ENCODE assay signal across 23 cellular contexts in genomic region chr18:2510416-2510815, GRCh38.
"Had no signal": no experiment of that assay in that cellular context is flagged by ENCODE, and none has a peak within 500 bp of the region (broad histone marks: within the 10 kb centered on the region; RNA-seq: fewer than 3 reads in every experiment).

No MANE protein-coding gene starts in this region.

- DNase-seq: activated CD4-positive, alpha-beta memory T cell treated with anti-CD3 and anti-CD28 coated beads, Interleukin-2, amount 10 ng/mL, durations not matched to agents 7 days and 5 days; activated CD4-positive, alpha-beta T cell treated with anti-CD3 and anti-CD28 coated beads for 1 hour; activated CD4-positive, alpha-beta T cell treated with anti-CD3 and anti-CD28 coated beads for 4 hours; activated CD4-positive, alpha-beta T cell treated with anti-CD3 and anti-CD28 coated beads, Interleukin-2, amount 10 ng/mL, durations not matched to agents 7 days and 5 days; activated CD4-positive, alpha-beta T cell treated with anti-CD3 and anti-CD28 coated beads, Interleukin-2, amount 50 U/mL, for 4 hours; activated CD4-positive, CD25-positive, alpha-beta regulatory T cell; activated CD8-positive, alpha-beta memory T cell treated with anti-CD3 and anti-CD28 coated beads, Interleukin-2, amount 50 U/mL, for 48 hours; activated gamma-delta T cell; activated naive CD4-positive, alpha-beta T cell; activated naive CD4-positive, alpha-beta T cell treated with anti-CD3 and anti-CD28 coated beads, Interleukin-2, amount 50 U/mL, for 16 hours; activated T-cell treated with anti-CD3 and anti-CD28 coated beads for 4 hours; activated T-cell treated with anti-CD3 and anti-CD28 coated beads, Interleukin-2, amount 50 U/mL, for 24 hours; activated T-cell treated with anti-CD3 and anti-CD28 coated beads, Interleukin-2, amount 50 U/mL, for 72 hours; amniotic stem cell; anterior cingulate cortex; brain microvascular endothelial cell; effector memory CD4-positive, alpha-beta T cell; endodermal cell; foreskin melanocyte; heart right ventricle; T-helper 2 cell had no signal

- ATAC-seq: activated T-cell treated with anti-CD3 and anti-CD28 coated beads, Interleukin-2, amount 50 U/mL, for 72 hours; esophagus mucosa; gastroesophageal sphincter; heart right ventricle had no signal
